ENCODE assay signal across 1 cellular context in genomic region chr7:95608344-95609173, GRCh38.
TF ChIP-seq lines count a peak whose summit lies in the region.

No MANE protein-coding gene starts in this region.

TF ChIP-seq in H1, 55 proteins besides CTCF, POLR2A, EP300 and RAD21 (continued from another document):
- no peak for TF ChIP-seq CHD7 (IDR thresholded peaks at IDR 0.05; ENCODE audit: insufficient replicate concordance, low read length)
- TF ChIP-seq E2F6 (IDR thresholded peaks at IDR 0.05), result no peak
- no peak for TF ChIP-seq HDAC2 (IDR thresholded peaks at IDR 0.05; ENCODE audit: borderline replicate concordance in 1 of 2, low read depth in 2 of 2, low read length in 2 of 2)
- TF ChIP-seq RXRA (IDR thresholded peaks at IDR 0.05; ENCODE audit: insufficient read depth, low read depth, low read length), result peak; percentile 87
- no peak for TF ChIP-seq MAFK (IDR thresholded peaks at IDR 0.05; ENCODE audit: low read depth, low read length)
- peak; percentile 57; the same call in 1 of the 2 replicates for TF ChIP-seq SP1 (IDR thresholded peaks at IDR 0.05; ENCODE audit: low read depth, low read length)
- TF ChIP-seq TCF12 (IDR thresholded peaks at IDR 0.05; ENCODE audit: low read depth, low read length), result 0 out of 2 replicates have a peak, but pooled peaks have one; percentile 65
- no peak for TF ChIP-seq BRCA1 (IDR thresholded peaks at IDR 0.05; ENCODE audit: low read depth, low read length)
- no peak for TF ChIP-seq GTF2F1 (IDR thresholded peaks at IDR 0.05; ENCODE audit: borderline replicate concordance, low read depth, low read length)
- no peak for TF ChIP-seq TAF1 (IDR thresholded peaks at IDR 0.05; ENCODE audit: low read depth, low read length)
- no peak for TF ChIP-seq TBP (IDR thresholded peaks at IDR 0.05; ENCODE audit: low read depth, low read length)
- TF ChIP-seq ATF3 (IDR thresholded peaks at IDR 0.05; ENCODE audit: insufficient read depth, low read depth, low read length), result no peak
- TF ChIP-seq NRF1 (IDR thresholded peaks at IDR 0.05; ENCODE audit: low read depth, low read length), result no peak
- TF ChIP-seq POLR2AphosphoS5 (IDR thresholded peaks at IDR 0.05; ENCODE audit: low read depth, low read length), result 0 out of 2 replicates have a peak, but pooled peaks have one; percentile 34
- TF ChIP-seq ZNF274 (IDR thresholded peaks at IDR 0.05; ENCODE audit: borderline replicate concordance, extremely low read depth, low read length), result no peak
- TF ChIP-seq MAX (IDR thresholded peaks at IDR 0.05), result no peak
- TF ChIP-seq JUND (IDR thresholded peaks at IDR 0.05; ENCODE audit: low read length), result no peak
- no peak for TF ChIP-seq RNF2 (IDR thresholded peaks at IDR 0.05; ENCODE audit: borderline replicate concordance, low read depth, low read length, missing control alignments, poor library complexity, severe bottlenecking)
- no peak for TF ChIP-seq CHD2 (IDR thresholded peaks at IDR 0.05; ENCODE audit: low read length)
- no peak for TF ChIP-seq CBX8 (IDR thresholded peaks at IDR 0.05; ENCODE audit: borderline replicate concordance, low read depth, low read length)
- TF ChIP-seq SIN3A (conservative IDR thresholded peaks at IDR 0.05 in 1 of 2, IDR thresholded peaks at IDR 0.05 in 1 of 2; ENCODE audit: low read depth in 1 of 2, low read length in 2 of 2), result no peak
- TF ChIP-seq CTBP2 (IDR thresholded peaks at IDR 0.05; ENCODE audit: borderline replicate concordance, insufficient read depth, insufficient read length, low read length), result no peak
- TF ChIP-seq TAF7 (optimal IDR thresholded peaks at IDR 0.05; ENCODE audit: borderline replicate concordance, low read depth, low read length), result no peak
TF ChIP-seq in H1: peak in this region for 4.
